Comparison of ENCODE assay signal across 1 cellular context in genomic region chr1:21184266-21184665, GRCh38.
TF ChIP-seq lines count a peak whose summit lies in the region.

No MANE protein-coding gene starts in this region.

TF ChIP-seq in K562, 482 proteins besides CTCF, POLR2A, EP300 and RAD21 (continued from another document):
- TF ChIP-seq DEAF1 (CRISPR knock-in tag; IDR thresholded peaks at IDR 0.05) (no peak), ZNF133 (CRISPR knock-in tag; IDR thresholded peaks at IDR 0.05) (no peak), NEUROD1 (IDR thresholded peaks at IDR 0.05; ENCODE audit: borderline replicate concordance, low read depth, low read length, partially characterized antibody) (no peak), FUS (optimal IDR thresholded peaks at IDR 0.05; ENCODE audit: low read depth, low read length) (no peak), SAFB2 (IDR thresholded peaks at IDR 0.05; ENCODE audit: borderline replicate concordance, low read depth, low read length, severe bottlenecking) (no peak), BHLHE40 (IDR thresholded peaks at IDR 0.05; ENCODE audit: low read length) (no peak), ZNF280A (IDR thresholded peaks at IDR 0.05; ENCODE audit: low read depth, partially characterized antibody) (no peak), RFX7 (CRISPR knock-in tag; IDR thresholded peaks at IDR 0.05) (no peak), COPS2 (conservative IDR thresholded peaks at IDR 0.05) (no peak), MYBL2 (IDR thresholded peaks at IDR 0.05; ENCODE audit: low read depth) (no peak), MYBL2 (CRISPR knock-in tag; IDR thresholded peaks at IDR 0.05; ENCODE audit: borderline replicate concordance) (no peak), ATF3 (IDR thresholded peaks at IDR 0.05) (no peak), ATF3 (CRISPR knock-in tag; conservative IDR thresholded peaks at IDR 0.05) (no peak), ZNF184 (CRISPR knock-in tag; IDR thresholded peaks at IDR 0.05) (no peak), DLX4 (CRISPR knock-in tag; IDR thresholded peaks at IDR 0.05) (no peak)
